ENCODE assay signal across 19 cellular contexts in genomic region chr4:112923514-112923913, GRCh38.
DNase-seq lines count a peak whose midpoint lies in the region; ATAC-seq and TF ChIP-seq lines count a peak whose summit lies in the region.
"Had no signal": no experiment of that assay in that cellular context is flagged by ENCODE, and none has a peak within 500 bp of the region (broad histone marks: within the 10 kb centered on the region; RNA-seq: fewer than 3 reads in every experiment).

No MANE protein-coding gene starts in this region.

- H3K4me3 Mint-ChIP-seq in activated CD4-positive, alpha-beta T cell treated with anti-CD3 and anti-CD28 coated beads for 36 hours = no peak overlapping the region
- H3K4me3 Mint-ChIP-seq in stimulated activated naive B cell treated with anti-CD40 and anti-IgM and Interleukin-4, amounts not matched to agents 10 μg/mL and 1 μg/mL and 100 μg/mL, for 72 hours = no peak overlapping the region
- H3K4me3 Mint-ChIP-seq: CD8-positive, alpha-beta memory T cell had no signal

- no peak overlapping the region for H3K9ac ChIP-seq in BLaER1 treated with 17β-estradiol and CSF1 and Interleukin-3, amounts not matched to agents 10 nM and 100 nM

- H3K4me1 ChIP-seq in BLaER1 treated with 17β-estradiol and CSF1 and Interleukin-3, amounts not matched to agents 10 nM and 100 nM = peaks cover 0 to 21% (median 16%) of the 10 kb centered on the region in 10 experiments; a peak in 18 of 20 replicates
- H3K4me1 ChIP-seq in esophagus muscularis mucosa (peaks cover 19 to 70% (median 42%) of the 10 kb centered on the region in 4 donors), tibial artery (peaks cover 0 to 31% (median 5%) of the 10 kb centered on the region in 4 donors), body of pancreas (no peaks in the 10 kb centered on the region)
- H3K4me1 ChIP-seq: A549 had no signal

- H3K9me3 ChIP-seq in BLaER1 treated with 17β-estradiol and CSF1 and Interleukin-3, amounts not matched to agents 10 nM and 100 nM (replicated peaks in 1 of 11) = no peaks in the 10 kb centered on the region
- H3K9me3 ChIP-seq in esophagus muscularis mucosa = no peaks in the 10 kb centered on the region
- H3K9me3 ChIP-seq in tibial artery = no peaks in the 10 kb centered on the region
- no peaks in the 10 kb centered on the region for H3K9me3 ChIP-seq in body of pancreas
- H3K9me3 ChIP-seq: A549 had no signal

- intact Hi-C loops in esophagus muscularis mucosa (cut with DNase I) = no loop called here
- intact Hi-C loops in sciatic nerve (cut with DNase I) = no loop called here
- intact Hi-C loops in tibial artery (cut with DNase I; ENCODE audit: low total_unique reads) = no loop called here
- intact Hi-C loops in body of pancreas (cut with DNase I) = no loop called here
- intact Hi-C loops in activated CD4-positive, alpha-beta T cell treated with anti-CD3 and anti-CD28 coated beads for 36 hours (cut with DNase I, micrococcal nuclease) = no loop called here

- 38% methylated on average over 1 of the region's 1 CpG for WGBS in esophagus muscularis mucosa
- 35% methylated on average over 1 of the region's 1 CpG for WGBS in body of pancreas, 2 donors

- H3K4me2 ChIP-seq in BLaER1 treated with 17β-estradiol and CSF1 and Interleukin-3, amounts not matched to agents 10 nM and 100 nM = peak overlapping the region in 8 of 11 experiments; percentile 11 to 53 (median 22); a peak in 10 of 22 replicates
- H3K4me2 ChIP-seq: A549 had no signal

- no peaks in the 10 kb centered on the region for H3K27me3 ChIP-seq in BLaER1 treated with 17β-estradiol and CSF1 and Interleukin-3, amounts not matched to agents 10 nM and 100 nM
- H3K27me3 ChIP-seq in esophagus muscularis mucosa = no peaks in the 10 kb centered on the region
- H3K27me3 ChIP-seq in tibial artery = no peaks in the 10 kb centered on the region
- no peaks in the 10 kb centered on the region for H3K27me3 ChIP-seq in body of pancreas

- no peak overlapping the region for H3K27ac Mint-ChIP-seq in activated CD4-positive, alpha-beta T cell treated with anti-CD3 and anti-CD28 coated beads for 36 hours
- H3K27ac Mint-ChIP-seq in stimulated activated naive B cell treated with anti-CD40 and anti-IgM and Interleukin-4, amounts not matched to agents 10 μg/mL and 1 μg/mL and 100 μg/mL, for 72 hours = no peak overlapping the region
- H3K27ac Mint-ChIP-seq: CD8-positive, alpha-beta memory T cell had no signal

- H3K4me3 ChIP-seq in BLaER1 treated with 17β-estradiol and CSF1 and Interleukin-3, amounts not matched to agents 10 nM and 100 nM = no peak overlapping the region
- H3K4me3 ChIP-seq in esophagus muscularis mucosa = no peak overlapping the region
- no peak overlapping the region for H3K4me3 ChIP-seq in tibial artery
- H3K4me3 ChIP-seq in body of pancreas = no peak overlapping the region
- H3K4me3 ChIP-seq: A549 had no signal

- ATAC-seq in sciatic nerve (peak; percentile 82), body of pancreas (no peak)
- no peak for ATAC-seq in activated CD4-positive, alpha-beta T cell treated with anti-CD3 and anti-CD28 coated beads for 36 hours
- no peak for ATAC-seq in stimulated activated naive B cell treated with anti-CD40 and anti-IgM and Interleukin-4, amounts not matched to agents 10 μg/mL and 1 μg/mL and 100 μg/mL, for 72 hours (replicated peaks)
- ATAC-seq: A549, PC-3 had no signal

- no peaks in the 10 kb centered on the region for H3K36me3 ChIP-seq in BLaER1 treated with 17β-estradiol and CSF1 and Interleukin-3, amounts not matched to agents 10 nM and 100 nM
- H3K36me3 ChIP-seq in esophagus muscularis mucosa (no peaks in the 10 kb centered on the region), tibial artery (no peaks in the 10 kb centered on the region), body of pancreas (replicated peaks in 1 of 2; ENCODE audit: insufficient read depth in 1 of 2, low read depth in 2 of 2) (no peaks in the 10 kb centered on the region)

- peaks cover 3% of the 10 kb centered on the region for H3K27me3 Mint-ChIP-seq in activated CD4-positive, alpha-beta T cell treated with anti-CD3 and anti-CD28 coated beads for 36 hours
- H3K27me3 Mint-ChIP-seq in stimulated activated naive B cell treated with anti-CD40 and anti-IgM and Interleukin-4, amounts not matched to agents 10 μg/mL and 1 μg/mL and 100 μg/mL, for 72 hours = no peaks in the 10 kb centered on the region

- no peaks in the 10 kb centered on the region for H3K4me1 Mint-ChIP-seq in activated CD4-positive, alpha-beta T cell treated with anti-CD3 and anti-CD28 coated beads for 36 hours
- no peaks in the 10 kb centered on the region for H3K4me1 Mint-ChIP-seq in stimulated activated naive B cell treated with anti-CD40 and anti-IgM and Interleukin-4, amounts not matched to agents 10 μg/mL and 1 μg/mL and 100 μg/mL, for 72 hours
- H3K4me1 Mint-ChIP-seq: CD8-positive, alpha-beta memory T cell had no signal

- no peaks in the 10 kb centered on the region for H3K36me3 Mint-ChIP-seq in activated CD4-positive, alpha-beta T cell treated with anti-CD3 and anti-CD28 coated beads for 36 hours (ENCODE audit: low read depth)
- no peaks in the 10 kb centered on the region for H3K36me3 Mint-ChIP-seq in stimulated activated naive B cell treated with anti-CD40 and anti-IgM and Interleukin-4, amounts not matched to agents 10 μg/mL and 1 μg/mL and 100 μg/mL, for 72 hours
- H3K36me3 Mint-ChIP-seq: CD8-positive, alpha-beta memory T cell had no signal

- POLR2A ChIA-PET in activated CD4-positive, alpha-beta T cell treated with anti-CD3 and anti-CD28 coated beads for 36 hours (lab: Charles Lee) = interaction anchor here (0.6 kb wide), 1 partner anchor 27 kb away, joined by 3 read pairs; no protein-coding TSS in a partner anchor

- no peak for TF ChIP-seq EP300 in esophagus muscularis mucosa (IDR thresholded peaks at IDR 0.05)

- peak overlapping the region in 6 of 11 experiments; percentile 9 to 54 (median 36); a peak in 9 of 22 replicates for H3K27ac ChIP-seq in BLaER1 treated with 17β-estradiol and CSF1 and Interleukin-3, amounts not matched to agents 10 nM and 100 nM
- peak overlapping the region; percentile 46 to 71 (median 59) for H3K27ac ChIP-seq in esophagus muscularis mucosa (replicated peaks in 1 of 4)
- peak overlapping the region; percentile 58 for H3K27ac ChIP-seq in tibial artery
- H3K27ac ChIP-seq in body of pancreas = no peak overlapping the region
- H3K27ac ChIP-seq: A549 had no signal

- H3K9me3 Mint-ChIP-seq in activated CD4-positive, alpha-beta T cell treated with anti-CD3 and anti-CD28 coated beads for 36 hours (ENCODE audit: low read depth) = no peaks in the 10 kb centered on the region
- no peaks in the 10 kb centered on the region for H3K9me3 Mint-ChIP-seq in stimulated activated naive B cell treated with anti-CD40 and anti-IgM and Interleukin-4, amounts not matched to agents 10 μg/mL and 1 μg/mL and 100 μg/mL, for 72 hours
- H3K9me3 Mint-ChIP-seq: CD8-positive, alpha-beta memory T cell had no signal

- CTCF ChIA-PET in activated CD4-positive, alpha-beta T cell treated with anti-CD3 and anti-CD28 coated beads for 36 hours (lab: Charles Lee) = interaction anchor here (0.6 to 0.9 kb wide), 3 partner anchors 23 to 610 kb away, joined by 3 to 5 read pairs (median 3); no protein-coding TSS in a partner anchor

- no peak for TF ChIP-seq POLR2A in esophagus muscularis mucosa (IDR thresholded peaks at IDR 0.05; ENCODE audit: low read depth)
- no peak for TF ChIP-seq POLR2A in body of pancreas (IDR thresholded peaks at IDR 0.05)

- no peak for TF ChIP-seq CTCF in esophagus muscularis mucosa (IDR thresholded peaks at IDR 0.05)
- TF ChIP-seq CTCF in tibial artery (IDR thresholded peaks at IDR 0.05) = no peak
- no peak for TF ChIP-seq CTCF in body of pancreas (IDR thresholded peaks at IDR 0.05)

- no peaks in the 10 kb centered on the region for H4K20me1 ChIP-seq in BLaER1 treated with 17β-estradiol and CSF1 and Interleukin-3, amounts not matched to agents 10 nM and 100 nM

- DNase-seq in esophagus muscularis mucosa (ENCODE audit: extremely low spot score) = no peak
- DNase-seq in sciatic nerve (ENCODE audit: low spot score) = no peak
- no peak for DNase-seq in tibial artery
- DNase-seq in body of pancreas = no peak
- DNase-seq in activated CD4-positive, alpha-beta T cell treated with anti-CD3 and anti-CD28 coated beads for 36 hours = no peak
- no peak for DNase-seq in stimulated activated naive B cell treated with anti-CD40 and anti-IgM and Interleukin-4, amounts not matched to agents 10 μg/mL and 1 μg/mL and 100 μg/mL, for 72 hours
- DNase-seq: C1 segment of cervical spinal cord; CD8-positive, alpha-beta memory T cell; H7; IMR-90; NCI-H1417 treated with DMSO at 0.1 percent for 48 hours; NCI-H187 treated with DMSO at 0.1 percent for 48 hours; NCI-H226; NCI-H524 treated with DMSO at 0.1 percent for 48 hours; PC-3; RPMI8226; SIG-M5 had no signal

Comparison
In these comparisons a context has a peak if more than half of its experiments do, and no peak if none do; other contexts are left out.
1. H3K27ac ChIP-seq: peak in BLaER1 treated with 17β-estradiol and CSF1 and Interleukin-3, amounts not matched to agents 10 nM and 100 nM (6 of 11), esophagus muscularis mucosa (4 of 4) and tibial artery (2 of 2); none in body of pancreas (0 of 4).